In genomic region chr11:20278727-20279126, GRCh38 we compare ENCODE assay signal across 16 cellular contexts.
DNase-seq lines count a peak whose midpoint lies in the region; TF ChIP-seq lines count a peak whose summit lies in the region.
"Had no signal": no experiment of that assay in that cellular context is flagged by ENCODE, and none has a peak within 500 bp of the region (broad histone marks: within the 10 kb centered on the region; RNA-seq: fewer than 3 reads in every experiment).

No MANE protein-coding gene starts in this region.

- H3K4me2 ChIP-seq in OCI-LY3 (ENCODE audit: low read length), result peak overlapping the region; percentile 41
- H3K4me2 ChIP-seq: BLaER1 treated with 17β-estradiol and CSF1 and Interleukin-3, amounts not matched to agents 10 nM and 100 nM had no signal

- peak overlapping the region; percentile 15; the same call in 1 of the 2 replicates for H3K4me3 ChIP-seq in OCI-LY3 (ENCODE audit: low read length)
- H3K4me3 ChIP-seq: BLaER1 treated with 17β-estradiol and CSF1 and Interleukin-3, amounts not matched to agents 10 nM and 100 nM had no signal

- H3K9me3 ChIP-seq in OCI-LY3 (ENCODE audit: insufficient read depth, low read length), result no peaks in the 10 kb centered on the region

- H3K4me3 Mint-ChIP-seq in mesothelial cell of epicardium, result no peak overlapping the region
- H3K4me3 Mint-ChIP-seq in HFFc6, result no peak overlapping the region

- H3K36me3 Mint-ChIP-seq in mesothelial cell of epicardium (no peaks in the 10 kb centered on the region), HFFc6 (ENCODE audit: low read depth) (no peaks in the 10 kb centered on the region)

- H3K27me3 ChIP-seq in OCI-LY3 (ENCODE audit: low read depth, low read length), result peaks cover 23% of the 10 kb centered on the region
- H3K27me3 ChIP-seq: BLaER1 treated with 17β-estradiol and CSF1 and Interleukin-3, amounts not matched to agents 10 nM and 100 nM had no signal

- no peak overlapping the region for H3K9ac ChIP-seq in OCI-LY3 (ENCODE audit: low read length)
- H3K9ac ChIP-seq: BLaER1 treated with 17β-estradiol and CSF1 and Interleukin-3, amounts not matched to agents 10 nM and 100 nM had no signal

- H3K27ac Mint-ChIP-seq in mesothelial cell of epicardium, result peak overlapping the region; percentile 4
- no peak overlapping the region for H3K27ac Mint-ChIP-seq in HFFc6

- peak; percentile 17 for DNase-seq in NOMO-1 treated with DMSO at 0.1 percent for 48 hours (lab: John Stamatoyannopoulos, UW; ENCODE audit: unreplicated experiment)
- DNase-seq in NOMO-1 treated with dmso at 0.1 percent for 144 hours (lab: John Stamatoyannopoulos, UW; ENCODE audit: unreplicated experiment), result no peak
- peak; percentile 19 for DNase-seq in GM20000 (ENCODE audit: low spot score)
- peak in 1 of 2 experiments; percentile 44 for DNase-seq in mesothelial cell of epicardium (ENCODE audit: low spot score in 2 of 2, unreplicated experiment in 2 of 2)
- no peak for DNase-seq in activated T-cell treated with anti-CD3 and anti-CD28 coated beads, Interleukin-2, amount 50 U/mL, for 48 hours
- no peak for DNase-seq in AG08395 (ENCODE audit: low spot score)
- no peak for DNase-seq in HFFc6
- DNase-seq: DMS 273 treated with DMSO at 0.1 percent for 48 hours, NCI-H1092, NCI-H1694 treated with DMSO at 0.1 percent for 48 hours, NCI-H345, NCI-H526 treated with DMSO at 0.1 percent for 48 hours, PC-3 had no signal

- H3K9me3 Mint-ChIP-seq in mesothelial cell of epicardium (no peaks in the 10 kb centered on the region), HFFc6 (no peaks in the 10 kb centered on the region)

- no peaks in the 10 kb centered on the region for H4K20me1 ChIP-seq in OCI-LY3 (ENCODE audit: insufficient read depth, low read length)
- H4K20me1 ChIP-seq: BLaER1 treated with 17β-estradiol and CSF1 and Interleukin-3, amounts not matched to agents 10 nM and 100 nM had no signal

- no peaks in the 10 kb centered on the region for H3K79me2 ChIP-seq in OCI-LY3 (ENCODE audit: low read length)

- H3K4me1 ChIP-seq in OCI-LY3 (ENCODE audit: low read length), result no peaks in the 10 kb centered on the region
- H3K4me1 ChIP-seq: BLaER1 treated with 17β-estradiol and CSF1 and Interleukin-3, amounts not matched to agents 10 nM and 100 nM had no signal

- H3K27ac ChIP-seq in OCI-LY3 (ENCODE audit: low read length), result no peak overlapping the region
- H3K27ac ChIP-seq: 22Rv1; BLaER1 treated with 17β-estradiol and CSF1 and Interleukin-3, amounts not matched to agents 10 nM and 100 nM had no signal

- no peaks in the 10 kb centered on the region for H3K36me3 ChIP-seq in OCI-LY3 (replicated peaks; ENCODE audit: low read depth, low read length)
- H3K36me3 ChIP-seq: BLaER1 treated with 17β-estradiol and CSF1 and Interleukin-3, amounts not matched to agents 10 nM and 100 nM had no signal

- TF ChIP-seq CTCF in GM20000 (IDR thresholded peaks at IDR 0.05; ENCODE audit: extremely low read depth, missing control alignments) (no peak), OCI-LY3 (IDR thresholded peaks at IDR 0.05; ENCODE audit: low read depth, low read length) (no peak), mesothelial cell of epicardium (IDR thresholded peaks at IDR 0.05; ENCODE audit: unreplicated experiment) (no peak), HFFc6 (IDR thresholded peaks at IDR 0.05) (no peak)

- H2AFZ ChIP-seq in OCI-LY3 (ENCODE audit: low read depth, low read length), result 0 out of 2 replicates have a peak overlapping the region, but pooled peaks have one; percentile 3

- H3K4me1 Mint-ChIP-seq in mesothelial cell of epicardium (peaks cover 11% of the 10 kb centered on the region), HFFc6 (ENCODE audit: low read depth) (no peaks in the 10 kb centered on the region)

- H3K27me3 Mint-ChIP-seq in mesothelial cell of epicardium (ENCODE audit: low read depth) (peaks cover 18% of the 10 kb centered on the region), HFFc6 (ENCODE audit: insufficient read depth) (peaks cover 23% of the 10 kb centered on the region)

Comparison
In these comparisons a context has a peak if more than half of its experiments do, and no peak if none do; other contexts are left out.
1. DNase-seq: peak in NOMO-1 treated with DMSO at 0.1 percent for 48 hours (single experiment) and GM20000 (single experiment); none in NOMO-1 treated with dmso at 0.1 percent for 144 hours (single experiment), activated T-cell treated with anti-CD3 and anti-CD28 coated beads, Interleukin-2, amount 50 U/mL, for 48 hours (0 of 2), AG08395 (single experiment) and HFFc6 (single experiment).